22 cellular contexts compared by ENCODE assay signal in genomic region chr7:48703446-48703845, GRCh38.
DNase-seq lines count a peak whose midpoint lies in the region; TF ChIP-seq lines count a peak whose summit lies in the region.
"Had no signal": no experiment of that assay in that cellular context is flagged by ENCODE, and none has a peak within 500 bp of the region (broad histone marks: within the 10 kb centered on the region; RNA-seq: fewer than 3 reads in every experiment).

No MANE protein-coding gene starts in this region.

- H3K36me3 ChIP-seq in Karpas-422 (ENCODE audit: insufficient read depth, low read length), result no peaks in the 10 kb centered on the region

- H3K4me3 ChIP-seq in Karpas-422 (ENCODE audit: low read length), result no peak overlapping the region
- H3K4me3 ChIP-seq: A549, GM12878, GM23248 had no signal

- H3K4me3 Mint-ChIP-seq in nephron progenitor cell, result no peak overlapping the region
- H3K4me3 Mint-ChIP-seq: H9 had no signal

- no peaks in the 10 kb centered on the region for H3K9me2 ChIP-seq in Karpas-422 (replicated peaks; ENCODE audit: insufficient read depth, low read length)

- 0 out of 2 replicates have a peak overlapping the region, but pooled peaks have one; percentile 66 for H2AFZ ChIP-seq in Karpas-422 (ENCODE audit: low read length)
- H2AFZ ChIP-seq: GM23248 had no signal

- H3K27me3 Mint-ChIP-seq in nephron progenitor cell (ENCODE audit: low read depth, poor library complexity), result no peaks in the 10 kb centered on the region
- H3K27me3 Mint-ChIP-seq: CD4-positive, alpha-beta memory T cell had no signal

- no peaks in the 10 kb centered on the region for H3K79me2 ChIP-seq in Karpas-422 (ENCODE audit: low read length)

- H4K20me1 ChIP-seq in Karpas-422 (ENCODE audit: insufficient read depth, low read depth, low read length), result no peaks in the 10 kb centered on the region

- no peak overlapping the region for H3K9ac ChIP-seq in Karpas-422 (ENCODE audit: low read length)
- H3K9ac ChIP-seq: GM23248 had no signal

- no peaks in the 10 kb centered on the region for H3K9me3 ChIP-seq in Karpas-422 (ENCODE audit: low read length)
- H3K9me3 ChIP-seq: A549 had no signal

- peak overlapping the region; percentile 55 for H3K27ac Mint-ChIP-seq in nephron progenitor cell
- H3K27ac Mint-ChIP-seq: CD4-positive, alpha-beta memory T cell had no signal

- H3K9me3 Mint-ChIP-seq in nephron progenitor cell, result no peaks in the 10 kb centered on the region
- H3K9me3 Mint-ChIP-seq: H9 had no signal

- peak; percentile 72 for DNase-seq in Ammon's horn (ENCODE audit: low spot score)
- DNase-seq in Karpas-422, result no peak
- no peak for DNase-seq in nephron progenitor cell
- DNase-seq in occipital lobe (lab: John Stamatoyannopoulos, UW), result peak; percentile 3
- DNase-seq in epidermal melanocyte (ENCODE audit: insufficient read length, low spot score), result no peak
- no peak for DNase-seq in NCI-H2227 treated with DMSO at 0.1 percent for 48 hours (lab: John Stamatoyannopoulos, UW)
- no peak for DNase-seq in DMS 273 (lab: John Stamatoyannopoulos, UW; ENCODE audit: unreplicated experiment)
- DNase-seq: 8988T; ACHN; AML-193; C1 segment of cervical spinal cord; Calu3; CD4-positive, alpha-beta memory T cell; COR-L47; DMS153; DMS79; EL; GDM1; GM23248; H9 had no signal

- H3K4me2 ChIP-seq in Karpas-422 (ENCODE audit: low read depth, low read length, poor library complexity, severe bottlenecking), result no peak overlapping the region
- H3K4me2 ChIP-seq: A549 had no signal

- H3K27ac ChIP-seq in Karpas-422 (ENCODE audit: low read length), result no peak overlapping the region
- H3K27ac ChIP-seq: A549, GM23248 had no signal

- H3K27me3 ChIP-seq in Karpas-422 (ENCODE audit: low read length), result no peaks in the 10 kb centered on the region

- H3K4me1 Mint-ChIP-seq in nephron progenitor cell, result peaks cover 13% of the 10 kb centered on the region
- H3K4me1 Mint-ChIP-seq: CD4-positive, alpha-beta memory T cell had no signal

- H3K36me3 Mint-ChIP-seq in nephron progenitor cell (ENCODE audit: low read depth), result no peaks in the 10 kb centered on the region
- H3K36me3 Mint-ChIP-seq: CD4-positive, alpha-beta memory T cell had no signal

- no peak for TF ChIP-seq CTCF in nephron progenitor cell (IDR thresholded peaks at IDR 0.05)

- peaks cover 5% of the 10 kb centered on the region for H3K4me1 ChIP-seq in Karpas-422 (ENCODE audit: low read length)
- H3K4me1 ChIP-seq: A549 had no signal

Comparison
In these comparisons a context has a peak if more than half of its experiments do, and no peak if none do; other contexts are left out.
1. DNase-seq: peak in Ammon's horn (single experiment) and occipital lobe (single experiment); none in Karpas-422 (single experiment), nephron progenitor cell (single experiment), epidermal melanocyte (single experiment), NCI-H2227 treated with DMSO at 0.1 percent for 48 hours (single experiment) and DMS 273 (single experiment).